8 cellular contexts compared by ENCODE assay signal in genomic region chr12:79691299-79692248, GRCh38. TPM values are rescaled to one million over a fixed set of nuclear protein-coding genes. Genes with fewer than 3 reads are reported as not detected.
DNase-seq lines count a peak whose midpoint lies in the region; ATAC-seq and TF ChIP-seq lines count a peak whose summit lies in the region.

No MANE protein-coding gene starts in this region.

- H3K27me3 ChIP-seq in lung (ENCODE audit: control insufficient read depth, insufficient read depth): no peaks in the 10 kb centered on the region
- H3K27me3 ChIP-seq in tibial artery: no peaks in the 10 kb centered on the region

- CTCF ChIA-PET in activated naive CD4-positive, alpha-beta T cell treated with anti-CD3 and anti-CD28 coated beads for 36 hours (lab: Charles Lee): interaction anchor here (0.7 kb wide), 1 partner anchor 17 kb away, joined by 3 read pairs; no protein-coding TSS in a partner anchor

- no peaks in the 10 kb centered on the region for H3K9me3 ChIP-seq in lung (ENCODE audit: control insufficient read depth in 2 of 2, insufficient read depth in 1 of 2, low read length in 1 of 2)
- H3K9me3 ChIP-seq in tibial artery: no peaks in the 10 kb centered on the region

- no peak overlapping the region for H3K27ac Mint-ChIP-seq in activated naive CD4-positive, alpha-beta T cell treated with anti-CD3 and anti-CD28 coated beads for 36 hours
- no peak overlapping the region for H3K27ac Mint-ChIP-seq in dendritic cell treated with granulocyte-macrophage colony-stimulating factor and Interleukin-4, amounts not matched to agents 40 ng/mL and 50 ng/mL, for 4 days

- intact Hi-C loops in activated naive CD4-positive, alpha-beta T cell treated with anti-CD3 and anti-CD28 coated beads for 36 hours (cut with micrococcal nuclease): loop anchor here (1.0 to 2.0 kb wide), 2 partner anchors 137 to 494 kb away; no protein-coding TSS in a partner anchor
- intact Hi-C loops in dendritic cell treated with granulocyte-macrophage colony-stimulating factor and Interleukin-4, amounts not matched to agents 40 ng/mL and 50 ng/mL, for 4 days (cut with micrococcal nuclease): no loop called here
- intact Hi-C loops in tibial artery (cut with DNase I; ENCODE audit: low total_unique reads): loop anchor here (5.0 kb wide), 2 partner anchors 139 to 496 kb away; no protein-coding TSS in a partner anchor

- H3K36me3 ChIP-seq in lung (ENCODE audit: control insufficient read depth in 2 of 2, insufficient read depth in 2 of 2, low read length in 2 of 2) (peaks cover 0 to 1% of the 10 kb centered on the region in 2 donors), tibial artery (no peaks in the 10 kb centered on the region)

- peak overlapping the region; percentile 70 for H3K4me3 Mint-ChIP-seq in activated naive CD4-positive, alpha-beta T cell treated with anti-CD3 and anti-CD28 coated beads for 36 hours
- peak overlapping the region; percentile 58 for H3K4me3 Mint-ChIP-seq in dendritic cell treated with granulocyte-macrophage colony-stimulating factor and Interleukin-4, amounts not matched to agents 40 ng/mL and 50 ng/mL, for 4 days

- DNase-seq in activated naive CD4-positive, alpha-beta T cell treated with anti-CD3 and anti-CD28 coated beads for 36 hours: no peak
- no peak for DNase-seq in activated naive CD4-positive, alpha-beta T cell treated with anti-CD3 and anti-CD28 coated beads, Interleukin-2, amount 50 U/mL, for 16 hours
- DNase-seq in NCI-H774 (lab: John Stamatoyannopoulos, UW) (peak; percentile 72), lung (ENCODE audit: low spot score) (no peak), tibial artery (no peak), globus pallidus (ENCODE audit: low spot score) (no peak)

- H3K4me3 ChIP-seq in lung: peak overlapping the region; percentile 67
- peak overlapping the region; percentile 93 to 97 for H3K4me3 ChIP-seq in tibial artery

- H3K27ac ChIP-seq in lung (ENCODE audit: low read depth in 1 of 2, low read length in 1 of 2): peak overlapping the region; percentile 43 to 96
- H3K27ac ChIP-seq in tibial artery: peak overlapping the region; percentile 98

- no peak for TF ChIP-seq CTCF in lung (IDR thresholded peaks at IDR 0.05; ENCODE audit: control extremely low read depth, extremely low read depth)
- TF ChIP-seq CTCF in tibial artery (IDR thresholded peaks at IDR 0.05): no peak

- H3K4me1 ChIP-seq in lung (ENCODE audit: control insufficient read depth in 2 of 2, insufficient read depth in 2 of 2, low read length in 2 of 2) (peaks cover 0 to 2% of the 10 kb centered on the region in 2 donors), tibial artery (peaks cover 0 to 20% (median 1%) of the 10 kb centered on the region in 4 donors)

- WGBS in lung, 2 donors: 8% methylated on average over 27 of the region's 27 CpGs

- H3K27me3 Mint-ChIP-seq in activated naive CD4-positive, alpha-beta T cell treated with anti-CD3 and anti-CD28 coated beads for 36 hours (ENCODE audit: low read depth): peaks cover 49% of the 10 kb centered on the region
- H3K27me3 Mint-ChIP-seq in dendritic cell treated with granulocyte-macrophage colony-stimulating factor and Interleukin-4, amounts not matched to agents 40 ng/mL and 50 ng/mL, for 4 days: peaks cover 52% of the 10 kb centered on the region

- H3K36me3 Mint-ChIP-seq in activated naive CD4-positive, alpha-beta T cell treated with anti-CD3 and anti-CD28 coated beads for 36 hours (ENCODE audit: low read depth): no peaks in the 10 kb centered on the region
- no peaks in the 10 kb centered on the region for H3K36me3 Mint-ChIP-seq in dendritic cell treated with granulocyte-macrophage colony-stimulating factor and Interleukin-4, amounts not matched to agents 40 ng/mL and 50 ng/mL, for 4 days (ENCODE audit: low read depth)

- H3K4me1 Mint-ChIP-seq in activated naive CD4-positive, alpha-beta T cell treated with anti-CD3 and anti-CD28 coated beads for 36 hours (ENCODE audit: low read depth): peaks cover 7% of the 10 kb centered on the region
- H3K4me1 Mint-ChIP-seq in dendritic cell treated with granulocyte-macrophage colony-stimulating factor and Interleukin-4, amounts not matched to agents 40 ng/mL and 50 ng/mL, for 4 days (ENCODE audit: low read depth): peaks cover 13% of the 10 kb centered on the region

- H3K9me3 Mint-ChIP-seq in activated naive CD4-positive, alpha-beta T cell treated with anti-CD3 and anti-CD28 coated beads for 36 hours: no peaks in the 10 kb centered on the region
- no peaks in the 10 kb centered on the region for H3K9me3 Mint-ChIP-seq in dendritic cell treated with granulocyte-macrophage colony-stimulating factor and Interleukin-4, amounts not matched to agents 40 ng/mL and 50 ng/mL, for 4 days

- peak; percentile 16 for ATAC-seq in lung (ENCODE audit: insufficient read depth, low FRiP score)
- ATAC-seq in GM21723 (IDR thresholded peaks at IDR 0.05; ENCODE audit: unreplicated experiment): no peak

RNA-seq across cellular contexts. Expression of gene PAWR, which starts 0.8 kb away (rescaled TPM):
- total RNA-seq in activated naive CD4-positive, alpha-beta T cell treated with anti-CD3 and anti-CD28 coated beads for 36 hours: 1 to 10 TPM; 5.2 to 5.6 TPM
- total RNA-seq in lung: 100 to 1,000 TPM in 1 of 2 donors, 10 to 100 TPM in 1; 77.6 to 119 TPM
- 10 to 100 TPM in 1 of 2 donors, 1 to 10 TPM in 1; 6.8 to 35.2 TPM for polyA plus RNA-seq in lung

Comparison
In these comparisons a context has a peak if more than half of its experiments do, and no peak if none do; other contexts are left out.
1. RNA of gene PAWR, which starts 0.8 kb away (total RNA-seq): 77.6 to 119 TPM in lung; 5.2 to 5.6 TPM in activated naive CD4-positive, alpha-beta T cell treated with anti-CD3 and anti-CD28 coated beads for 36 hours; every median in the first group is over 10 times any median in the second.